In genomic region chr4:140653718-140654515, GRCh38 we compare ENCODE assay signal across 11 cellular contexts.
DNase-seq lines count a peak whose midpoint lies in the region; ATAC-seq and TF ChIP-seq lines count a peak whose summit lies in the region.
"Had no signal": no experiment of that assay in that cellular context is flagged by ENCODE, and none has a peak within 500 bp of the region (broad histone marks: within the 10 kb centered on the region; RNA-seq: fewer than 3 reads in every experiment).

No MANE protein-coding gene starts in this region.

- H3K9ac ChIP-seq in endocrine pancreas (ENCODE audit: control insufficient read depth, insufficient read depth, low read length), result no peak overlapping the region

- intact Hi-C loops in breast epithelium (cut with DNase I; ENCODE audit: low total_unique reads) (no loop called here), MCF 10A (cut with micrococcal nuclease) (no loop called here), lower lobe of right lung (cut with DNase I) (no loop called here), vagina (cut with DNase I) (no loop called here)

- ATAC-seq in lower lobe of right lung, result peak in 1 of 2 donors; percentile 41

- H3K4me1 ChIP-seq in breast epithelium (no peaks in the 10 kb centered on the region), endocrine pancreas (ENCODE audit: control insufficient read depth, insufficient read depth, low read length) (peaks cover 3% of the 10 kb centered on the region), lower lobe of right lung (no peaks in the 10 kb centered on the region), vagina (no peaks in the 10 kb centered on the region)

- DNase-seq in breast epithelium (ENCODE audit: low spot score in 2 of 2) (no peak), MCF 10A (ENCODE audit: unreplicated experiment) (no peak), lower lobe of right lung (no peak), vagina (ENCODE audit: extremely low spot score in 2 of 2) (no peak), DMS114 treated with DMSO at 0.1 percent for 48 hours (lab: John Stamatoyannopoulos, UW; ENCODE audit: unreplicated experiment) (no peak), NCI-H1417 (lab: John Stamatoyannopoulos, UW) (no peak)
- DNase-seq in activated T-cell treated with anti-CD3 and anti-CD28 coated beads, Interleukin-2, amount 50 U/mL, for 1 hour, result no peak
- DNase-seq: activated CD4-positive, CD25-positive, alpha-beta regulatory T cell treated with anti-CD3 and anti-CD28 coated beads, Interleukin-2, amount 50 U/mL, for 72 hours; activated naive CD4-positive, alpha-beta T cell treated with anti-CD3 and anti-CD28 coated beads, Interleukin-2, amount 10 ng/mL, durations not matched to agents 7 days and 5 days; NCI-H1092 had no signal

- CTCF ChIA-PET in MCF 10A (lab: Yijun Ruan, JAX), result interaction anchor here (0.6 to 1.3 kb wide), 6 partner anchors 34 to 1308 kb away, joined by 3 to 5 read pairs (median 3); partner anchors contain the start of gene RNF150

- no peaks in the 10 kb centered on the region for H3K27me3 Mint-ChIP-seq in MCF 10A (ENCODE audit: insufficient read depth, unreplicated experiment)

- H3K27ac ChIP-seq in breast epithelium (peak overlapping the region; percentile 59 to 72), lower lobe of right lung (no peak overlapping the region), vagina (no peak overlapping the region)

- H3K27me3 ChIP-seq in breast epithelium (no peaks in the 10 kb centered on the region), endocrine pancreas (ENCODE audit: control insufficient read depth, insufficient read depth, low read length) (no peaks in the 10 kb centered on the region), lower lobe of right lung (ENCODE audit: low read depth) (no peaks in the 10 kb centered on the region), vagina (no peaks in the 10 kb centered on the region)

- POLR2A ChIA-PET in MCF 10A (lab: Yijun Ruan, JAX), result interaction anchor here (0.8 to 2.2 kb wide), 2 partner anchors 34 to 103 kb away, joined by 4 to 6 read pairs; partner anchors contain the start of gene TBC1D9

- H3K9me3 Mint-ChIP-seq in MCF 10A (ENCODE audit: unreplicated experiment), result no peaks in the 10 kb centered on the region
- H3K9me3 Mint-ChIP-seq: activated naive CD4-positive, alpha-beta T cell treated with anti-CD3 and anti-CD28 coated beads, Interleukin-2, amount 10 ng/mL, durations not matched to agents 7 days and 5 days had no signal

- H3K4me1 Mint-ChIP-seq in MCF 10A (ENCODE audit: insufficient read depth, unreplicated experiment), result no peaks in the 10 kb centered on the region
- H3K4me1 Mint-ChIP-seq: activated naive CD4-positive, alpha-beta T cell treated with anti-CD3 and anti-CD28 coated beads, Interleukin-2, amount 10 ng/mL, durations not matched to agents 7 days and 5 days had no signal

- no TSS peak for BruUV-seq in MCF 10A (replicated peaks; lab: Mats Ljungman, UMichigan)

- TF ChIP-seq POLR2A in breast epithelium (IDR thresholded peaks at IDR 0.05) (no peak), vagina (IDR thresholded peaks at IDR 0.05) (no peak)

- H3K36me3 Mint-ChIP-seq in MCF 10A (ENCODE audit: insufficient read depth, unreplicated experiment), result peaks cover 54% of the 10 kb centered on the region
- H3K36me3 Mint-ChIP-seq: activated naive CD4-positive, alpha-beta T cell treated with anti-CD3 and anti-CD28 coated beads, Interleukin-2, amount 10 ng/mL, durations not matched to agents 7 days and 5 days had no signal

- H3K9me3 ChIP-seq in breast epithelium (no peaks in the 10 kb centered on the region), endocrine pancreas (ENCODE audit: control insufficient read depth, low read length) (no peaks in the 10 kb centered on the region), lower lobe of right lung (no peaks in the 10 kb centered on the region), vagina (no peaks in the 10 kb centered on the region)

- peak overlapping the region in 2 of 3 donors; percentile 8 to 46 for H3K4me3 ChIP-seq in breast epithelium
- H3K4me3 ChIP-seq in endocrine pancreas (ENCODE audit: control insufficient read depth, insufficient read depth, low read length), result peak overlapping the region; percentile 37
- peak overlapping the region; percentile 4 for H3K4me3 ChIP-seq in lower lobe of right lung
- peak overlapping the region; percentile 15 to 27 for H3K4me3 ChIP-seq in vagina

- H3K4me3 Mint-ChIP-seq in MCF 10A (ENCODE audit: unreplicated experiment), result no peak overlapping the region
- H3K4me3 Mint-ChIP-seq: activated naive CD4-positive, alpha-beta T cell treated with anti-CD3 and anti-CD28 coated beads, Interleukin-2, amount 10 ng/mL, durations not matched to agents 7 days and 5 days had no signal

- TF ChIP-seq CTCF in breast epithelium (IDR thresholded peaks at IDR 0.05) (no peak), MCF 10A (IDR thresholded peaks at IDR 0.05; ENCODE audit: unreplicated experiment) (no peak), lower lobe of right lung (IDR thresholded peaks at IDR 0.05) (no peak), vagina (IDR thresholded peaks at IDR 0.05) (no peak)

- H3K36me3 ChIP-seq in breast epithelium (peaks cover 16% of the 10 kb centered on the region), endocrine pancreas (ENCODE audit: control insufficient read depth, insufficient read depth, low read length) (no peaks in the 10 kb centered on the region), lower lobe of right lung (peaks cover 77% of the 10 kb centered on the region), vagina (peaks cover 0 to 28% of the 10 kb centered on the region in 2 donors)

- no peak overlapping the region for H3K27ac Mint-ChIP-seq in MCF 10A (ENCODE audit: low read depth, unreplicated experiment)
- H3K27ac Mint-ChIP-seq: activated naive CD4-positive, alpha-beta T cell treated with anti-CD3 and anti-CD28 coated beads, Interleukin-2, amount 10 ng/mL, durations not matched to agents 7 days and 5 days had no signal

Comparison
In these comparisons a context has a peak if more than half of its experiments do, and no peak if none do; other contexts are left out.
1. H3K27ac ChIP-seq: peak in breast epithelium (2 of 2); none in lower lobe of right lung (single experiment) and vagina (single experiment).
2. Peak in every context shown above with its lines, with median percentiles within 50 percentile points of each other: H3K4me3 ChIP-seq.